10 cellular contexts compared by ENCODE assay signal in the genomic region with DNA sequence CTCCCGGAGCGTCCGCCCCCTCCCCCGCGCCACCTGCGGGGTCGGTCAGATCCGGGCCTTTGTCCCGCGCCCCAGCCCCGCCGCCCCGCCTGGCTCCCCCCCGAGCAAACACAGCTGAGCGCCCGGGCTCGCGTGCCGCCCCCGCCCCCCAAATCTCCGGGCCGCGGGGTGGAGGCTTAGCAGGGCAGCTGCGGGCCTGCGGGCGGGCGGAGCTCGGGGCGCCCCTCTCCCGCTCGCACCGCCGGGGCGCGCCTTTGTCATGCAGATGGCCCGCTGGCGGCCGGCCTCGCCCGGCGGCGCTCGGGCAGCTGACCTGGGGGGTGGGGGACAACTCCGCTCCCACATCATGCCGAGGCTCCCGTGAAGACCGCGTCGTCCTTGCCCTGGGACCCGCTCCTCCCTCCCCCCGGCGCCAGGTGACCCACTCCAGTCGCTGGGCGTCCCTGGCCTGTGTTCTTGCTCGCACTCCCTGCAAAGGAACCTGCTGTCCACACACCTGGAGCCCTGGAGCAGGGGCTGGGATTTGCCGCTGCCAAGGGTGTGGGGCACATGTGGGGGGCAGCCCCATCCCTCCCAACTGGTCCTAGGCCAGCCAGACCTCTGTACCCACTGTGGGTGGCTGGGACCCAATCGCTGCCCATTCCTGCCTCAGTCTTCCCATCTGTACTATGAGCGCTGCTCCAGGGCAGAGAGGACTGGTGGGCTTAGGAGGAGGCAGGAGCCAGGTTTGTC. TPM values are rescaled to one million over a fixed set of nuclear protein-coding genes. Genes with fewer than 3 reads are reported as not detected.
DNase-seq lines count a peak whose midpoint lies in the region; ATAC-seq and TF ChIP-seq lines count a peak whose summit lies in the region.
"Had no signal": no experiment of that assay in that cellular context is flagged by ENCODE, and none has a peak within 500 bp of the region (broad histone marks: within the 10 kb centered on the region; RNA-seq: fewer than 3 reads in every experiment).

No MANE protein-coding gene starts in this region.

- H2BK120ac ChIP-seq in neuronal stem cell (ENCODE audit: low read depth, low read length): peak overlapping the region; percentile 84

- H2AFZ ChIP-seq in neuronal stem cell (ENCODE audit: low read length): peak overlapping the region; percentile 85

- H3K27ac ChIP-seq in C4-2B (peak overlapping the region; percentile 16; the same call in 1 of the 2 replicates), ectodermal cell (ENCODE audit: insufficient read depth, low read depth, low read length, poor library complexity, severe bottlenecking) (no peak overlapping the region), neuronal stem cell (replicated peaks; ENCODE audit: low read length) (no peak overlapping the region)

- DNase-seq in HuH-7.5 (ENCODE audit: low spot score) (peak; percentile 53), neuronal stem cell (ENCODE audit: low spot score) (peak; percentile 56), AML-193 (lab: John Stamatoyannopoulos, UW) (no peak)
- no peak for DNase-seq in stimulated activated naive CD4-positive, alpha-beta T cell (lab: John Stamatoyannopoulos, UW)
- DNase-seq: activated CD4-positive, alpha-beta T cell treated with anti-CD3 and anti-CD28 coated beads for 48 hours; NCI-H1694 treated with DMSO at 0.1 percent for 48 hours had no signal

- no peaks in the 10 kb centered on the region for H3K79me1 ChIP-seq in neuronal stem cell (ENCODE audit: low read depth, low read length)

- peak overlapping the region; percentile 39 for H3K4me3 ChIP-seq in ectodermal cell (ENCODE audit: insufficient read depth, low read depth, low read length)
- H3K4me3 ChIP-seq in neuronal stem cell (ENCODE audit: low read length in 2 of 2): peak overlapping the region; percentile 21 to 74

- peak overlapping the region; percentile 63 for H3K9ac ChIP-seq in neuronal stem cell (ENCODE audit: low read depth, low read length, poor library complexity)

- peak overlapping the region; percentile 66 for H4K8ac ChIP-seq in neuronal stem cell (ENCODE audit: low read depth, low read length)

- ATAC-seq in HG03354 (IDR thresholded peaks at IDR 0.05; ENCODE audit: poor library complexity, severe bottlenecking, unreplicated experiment): no peak
- no peak for ATAC-seq in GM21515 (IDR thresholded peaks at IDR 0.05; ENCODE audit: unreplicated experiment)

- H2BK15ac ChIP-seq in neuronal stem cell (ENCODE audit: low read length): peak overlapping the region; percentile 97

- H3K4ac ChIP-seq in neuronal stem cell (ENCODE audit: low read length): peak overlapping the region; percentile 53

- H2BK5ac ChIP-seq in neuronal stem cell (ENCODE audit: low read length): no peak overlapping the region

- H3K14ac ChIP-seq in neuronal stem cell (ENCODE audit: low read length): peak overlapping the region; percentile 71

- peak overlapping the region; percentile 79 for H4K91ac ChIP-seq in neuronal stem cell (ENCODE audit: low read depth, low read length, poor library complexity)

- WGBS in ectodermal cell, 2 experiments: 3% methylated on average over 56 to 58 of the region's 58 CpGs
- WGBS in neuronal stem cell (ENCODE audit: extremely low coverage in 2 of 2, insufficient read length in 2 of 2, insufficient replicate concordance in 1 of 2), 2 donors: no CpG with 5 or more reads among the region's 58 CpGs

- no peaks in the 10 kb centered on the region for H3K9me3 ChIP-seq in ectodermal cell (ENCODE audit: control insufficient read depth, low read length)
- no peaks in the 10 kb centered on the region for H3K9me3 ChIP-seq in neuronal stem cell (replicated peaks in 1 of 2; ENCODE audit: control insufficient read depth in 2 of 2, insufficient read depth in 1 of 2, low read depth in 1 of 2, low read length in 2 of 2)

- H3K18ac ChIP-seq in neuronal stem cell (ENCODE audit: low read length): peak overlapping the region; percentile 98

- H3K27me3 ChIP-seq in ectodermal cell (ENCODE audit: control insufficient read depth, insufficient read depth, low read length, poor library complexity, severe bottlenecking) (peaks cover 59% of the 10 kb centered on the region), neuronal stem cell (ENCODE audit: control insufficient read depth in 3 of 3, insufficient read depth in 3 of 3, low read depth in 1 of 3, low read length in 3 of 3) (peaks cover 0 to 86% (median 48%) of the 10 kb centered on the region in 3 experiments)

- H2AK5ac ChIP-seq in neuronal stem cell (ENCODE audit: low read depth, low read length): peak overlapping the region; percentile 99

- TF ChIP-seq CTCF in C4-2B (conservative IDR thresholded peaks at IDR 0.05): no peak

- H3K36me3 ChIP-seq in ectodermal cell (ENCODE audit: control insufficient read depth, insufficient read depth, low read length) (no peaks in the 10 kb centered on the region), neuronal stem cell (replicated peaks in 1 of 2; ENCODE audit: control insufficient read depth in 2 of 2, insufficient read depth in 2 of 2, low read length in 2 of 2) (no peaks in the 10 kb centered on the region)

- H3K4me1 ChIP-seq in ectodermal cell (ENCODE audit: control insufficient read depth, insufficient read depth, low read length): peaks cover 24% of the 10 kb centered on the region
- H3K4me1 ChIP-seq in neuronal stem cell (ENCODE audit: control insufficient read depth in 2 of 2, insufficient read depth in 1 of 2, low read depth in 1 of 2, low read length in 2 of 2): peaks cover 17 to 18% of the 10 kb centered on the region in 2 donors

- H2BK12ac ChIP-seq in neuronal stem cell (ENCODE audit: low read length): peak overlapping the region; percentile 99

- H3K4me2 ChIP-seq in neuronal stem cell (ENCODE audit: insufficient read depth, low read length, poor library complexity, severe bottlenecking): peak overlapping the region; percentile 79

- peak overlapping the region; percentile 80 for H3K23ac ChIP-seq in neuronal stem cell (ENCODE audit: low read depth, low read length, poor library complexity)

RNA-seq across cellular contexts. Expression of a gene that starts 33.6 kb away (rescaled TPM):
- not detected for polyA plus RNA-seq in ectodermal cell (2013, experiment 1 of 4)
- polyA plus RNA-seq in ectodermal cell (2013, experiment 2 of 4): not detected
- not detected for polyA plus RNA-seq in ectodermal cell (2013, experiment 3 of 4)
- polyA plus RNA-seq in ectodermal cell (2013, experiment 4 of 4): not detected
- polyA plus RNA-seq in neuronal stem cell (2013, experiment 1 of 2): not detected
- polyA plus RNA-seq in neuronal stem cell (2013, experiment 2 of 2): not detected

RNA-seq across cellular contexts. Expression of a gene that starts 59.9 kb away (rescaled TPM):
- polyA plus RNA-seq in ectodermal cell (2013, experiment 1 of 4): 0.80 TPM
- polyA plus RNA-seq in ectodermal cell (2013, experiment 2 of 4): 0.78 TPM
- polyA plus RNA-seq in ectodermal cell (2013, experiment 3 of 4): 0.53 TPM
- polyA plus RNA-seq in ectodermal cell (2013, experiment 4 of 4): 0.81 TPM
- polyA plus RNA-seq in neuronal stem cell (2013, experiment 1 of 2): 0.03 TPM
- 0.04 TPM for polyA plus RNA-seq in neuronal stem cell (2013, experiment 2 of 2)

Comparison
In these comparisons a context has a peak if more than half of its experiments do, and no peak if none do; other contexts are left out.
1. DNase-seq: peak in HuH-7.5 (single experiment) and neuronal stem cell (single experiment); none in AML-193 (0 of 2) and stimulated activated naive CD4-positive, alpha-beta T cell (0 of 6).